In the genomic region with DNA sequence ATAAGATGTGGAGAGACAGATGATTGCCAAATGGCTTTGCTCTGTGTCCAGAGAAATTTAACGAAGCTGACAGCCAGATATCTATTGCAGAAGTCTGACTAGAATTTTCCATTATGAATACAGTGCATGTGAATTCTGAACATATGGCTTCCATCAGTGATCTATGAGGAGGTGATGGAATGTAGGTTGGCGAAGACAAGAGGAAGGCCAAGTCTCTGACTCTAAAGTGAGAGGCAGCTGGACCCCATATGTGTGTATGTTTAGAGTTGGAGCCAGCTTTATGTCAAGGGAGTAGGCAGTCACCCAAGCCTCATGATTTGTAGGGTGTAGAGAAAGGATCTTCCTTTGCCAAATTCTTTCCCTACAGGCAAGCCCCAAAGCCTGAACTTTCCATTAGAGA, we compare ENCODE assay signal across 26 cellular contexts.
DNase-seq lines count a peak whose midpoint lies in the region; FAIRE-seq and TF ChIP-seq lines count a peak whose summit lies in the region.
"Had no signal": no experiment of that assay in that cellular context is flagged by ENCODE, and none has a peak within 500 bp of the region (broad histone marks: within the 10 kb centered on the region; RNA-seq: fewer than 3 reads in every experiment).

No MANE protein-coding gene starts in this region.

- no peaks in the 10 kb centered on the region for H3K36me3 Mint-ChIP-seq in brain
- H3K36me3 Mint-ChIP-seq: natural killer cell; stimulated activated naive B cell treated with anti-CD40 and anti-IgM and Interleukin-4, amounts not matched to agents 10 μg/mL and 1 μg/mL and 100 μg/mL, for 72 hours had no signal

- POLR2A ChIA-PET in AG04450 (lab: Yijun Ruan, JAX), result no interaction called here

- peak overlapping the region in 3 of 5 experiments; percentile 68 to 89 (median 68) for H3K27ac Mint-ChIP-seq in brain
- H3K27ac Mint-ChIP-seq: activated CD4-positive, alpha-beta memory T cell treated with anti-CD3 and anti-CD28 coated beads, Interleukin-2, amount 10 ng/mL, durations not matched to agents 7 days and 5 days; activated naive CD4-positive, alpha-beta T cell treated with anti-CD3 and anti-CD28 coated beads, Interleukin-2, amount 10 ng/mL, durations not matched to agents 7 days and 5 days; activated T-cell treated with anti-CD3 and anti-CD28 coated beads, Interleukin-2, amount 50 U/mL, for 24 hours; natural killer cell; stimulated activated naive B cell treated with anti-CD40 and anti-IgM and Interleukin-4, amounts not matched to agents 10 μg/mL and 1 μg/mL and 100 μg/mL, for 72 hours had no signal

- peaks cover 9% of the 10 kb centered on the region for H3K4me1 Mint-ChIP-seq in brain
- H3K4me1 Mint-ChIP-seq: activated CD4-positive, alpha-beta memory T cell treated with anti-CD3 and anti-CD28 coated beads, Interleukin-2, amount 10 ng/mL, durations not matched to agents 7 days and 5 days; activated naive CD4-positive, alpha-beta T cell treated with anti-CD3 and anti-CD28 coated beads, Interleukin-2, amount 10 ng/mL, durations not matched to agents 7 days and 5 days; natural killer cell had no signal

- no peak overlapping the region for H3K4me3 ChIP-seq in AG04450 (ENCODE audit: low read depth, low read length)
- no peak overlapping the region for H3K4me3 ChIP-seq in HFF-Myc (replicated peaks; ENCODE audit: low read depth, low read length)
- H3K4me3 ChIP-seq: ascending aorta, thoracic aorta had no signal

- H3K4me3 Mint-ChIP-seq in brain, result no peak overlapping the region
- H3K4me3 Mint-ChIP-seq: activated CD4-positive, alpha-beta memory T cell treated with anti-CD3 and anti-CD28 coated beads, Interleukin-2, amount 10 ng/mL, durations not matched to agents 7 days and 5 days; activated naive CD4-positive, alpha-beta T cell treated with anti-CD3 and anti-CD28 coated beads, Interleukin-2, amount 10 ng/mL, durations not matched to agents 7 days and 5 days; activated T-cell treated with anti-CD3 and anti-CD28 coated beads, Interleukin-2, amount 50 U/mL, for 24 hours; natural killer cell; stimulated activated naive B cell treated with anti-CD40 and anti-IgM and Interleukin-4, amounts not matched to agents 10 μg/mL and 1 μg/mL and 100 μg/mL, for 72 hours had no signal

- H3K27me3 Mint-ChIP-seq in brain, result peaks cover 3% of the 10 kb centered on the region
- H3K27me3 Mint-ChIP-seq: activated CD4-positive, alpha-beta memory T cell treated with anti-CD3 and anti-CD28 coated beads, Interleukin-2, amount 10 ng/mL, durations not matched to agents 7 days and 5 days; activated naive CD4-positive, alpha-beta T cell treated with anti-CD3 and anti-CD28 coated beads, Interleukin-2, amount 10 ng/mL, durations not matched to agents 7 days and 5 days; stimulated activated naive B cell treated with anti-CD40 and anti-IgM and Interleukin-4, amounts not matched to agents 10 μg/mL and 1 μg/mL and 100 μg/mL, for 72 hours had no signal

- H3K27ac ChIP-seq in AG04450 (ENCODE audit: low read depth, low read length), result no peak overlapping the region
- H3K27ac ChIP-seq: ascending aorta, parathyroid adenoma, thoracic aorta had no signal

- no peaks in the 10 kb centered on the region for H3K9me3 ChIP-seq in AG04450 (ENCODE audit: control insufficient read depth, insufficient read depth, low read length)
- H3K9me3 ChIP-seq: ascending aorta, thoracic aorta had no signal

- TF ChIP-seq CTCF in AG04450 (IDR thresholded peaks at IDR 0.05; ENCODE audit: low read depth, low read length) (no peak), HFF-Myc (IDR thresholded peaks at IDR 0.05; ENCODE audit: low read depth, low read length, missing control alignments) (no peak), brain (conservative IDR thresholded peaks at IDR 0.05) (no peak)

- no peaks in the 10 kb centered on the region for H3K27me3 ChIP-seq in AG04450 (ENCODE audit: control insufficient read depth, insufficient read depth, low read length)
- H3K27me3 ChIP-seq: ascending aorta had no signal

- CTCF ChIA-PET in AG04450 (lab: Charles Lee), result no interaction called here

- FAIRE-seq in GM19239 (lab: Jason Lieb, UNC), result no peak
- FAIRE-seq: G401.6, H1, RCC 7860 had no signal

- peak; percentile 1 for DNase-seq in AG04450 (ENCODE audit: low read depth, low spot score)
- DNase-seq in HFF-Myc (ENCODE audit: extremely low read depth, low read depth), result peak; percentile 92
- DNase-seq in left kidney (ENCODE audit: low read depth, low spot score), result peak; percentile 51
- DNase-seq in stimulated activated CD4-positive, alpha-beta T cell treated with anti-CD3 and anti-CD28 coated beads, Interleukin-4, amount 100 ng/mL, for 4 hours, result no peak
- no peak for DNase-seq in GM19239 (ENCODE audit: insufficient read length, low spot score)
- DNase-seq in A172 (ENCODE audit: low spot score), result no peak
- no peak for DNase-seq in epidermal melanocyte (ENCODE audit: insufficient read length, low spot score)
- DNase-seq: activated CD4-positive, alpha-beta memory T cell treated with anti-CD3 and anti-CD28 coated beads, Interleukin-2, amount 10 ng/mL, durations not matched to agents 7 days and 5 days; activated CD4-positive, CD25-positive, alpha-beta regulatory T cell; activated naive CD4-positive, alpha-beta T cell treated with anti-CD3 and anti-CD28 coated beads, Interleukin-2, amount 10 ng/mL, durations not matched to agents 7 days and 5 days; activated T-cell treated with anti-CD3 and anti-CD28 coated beads, Interleukin-2, amount 50 U/mL, for 24 hours; kidney glomerular epithelial cell; mesendoderm; natural killer cell; NCI-H2029; NCI-H510A; stimulated activated CD4-positive, alpha-beta T cell treated with anti-CD3 and anti-CD28 coated beads, Interleukin-1b, Interleukin-23, amount 100 ng/mL, for 48 hours; stimulated activated naive B cell treated with anti-CD40 and anti-IgM and Interleukin-4, amounts not matched to agents 10 μg/mL and 1 μg/mL and 100 μg/mL, for 72 hours; T1000 had no signal

- peaks cover 0 to 9% (median 0%) of the 10 kb centered on the region in 5 experiments for H3K9me3 Mint-ChIP-seq in brain
- H3K9me3 Mint-ChIP-seq: natural killer cell; stimulated activated naive B cell treated with anti-CD40 and anti-IgM and Interleukin-4, amounts not matched to agents 10 μg/mL and 1 μg/mL and 100 μg/mL, for 72 hours had no signal

Comparison
In these comparisons a context has a peak if more than half of its experiments do, and no peak if none do; other contexts are left out.
1. DNase-seq: peak in AG04450 (single experiment), HFF-Myc (single experiment) and left kidney (single experiment); none in stimulated activated CD4-positive, alpha-beta T cell treated with anti-CD3 and anti-CD28 coated beads, Interleukin-4, amount 100 ng/mL, for 4 hours (0 of 2), GM19239 (single experiment), A172 (single experiment) and epidermal melanocyte (single experiment).